ENCODE assay signal across 18 cellular contexts in genomic region chr14:81096656-81097055, GRCh38.
A peak's percentile ranks its signal among the peaks of the same experiment; 100 is the strongest.
DNase-seq lines count a peak whose midpoint lies in the region; ATAC-seq and TF ChIP-seq lines count a peak whose summit lies in the region.
"Had no signal": no experiment of that assay in that cellular context is flagged by ENCODE, and none has a peak within 500 bp of the region (broad histone marks: within the 10 kb centered on the region; RNA-seq: fewer than 3 reads in every experiment).

No MANE protein-coding gene starts in this region.

- H2AK5ac ChIP-seq in neuronal stem cell (ENCODE audit: low read depth, low read length) = no peak overlapping the region

- H3K4ac ChIP-seq in neuronal stem cell (ENCODE audit: low read length) = no peak overlapping the region

- H2AFZ ChIP-seq in osteoblast (ENCODE audit: low read length) = no peak overlapping the region
- H2AFZ ChIP-seq in neuronal stem cell (ENCODE audit: low read length) = no peak overlapping the region

- no peak overlapping the region for H2BK15ac ChIP-seq in neuronal stem cell (ENCODE audit: low read length)

- H4K91ac ChIP-seq in neuronal stem cell (ENCODE audit: low read depth, low read length, poor library complexity) = no peak overlapping the region

- no peaks in the 10 kb centered on the region for H3K79me2 ChIP-seq in osteoblast (ENCODE audit: insufficient read depth, low read length)

- H2BK5ac ChIP-seq in neuronal stem cell (ENCODE audit: low read length) = no peak overlapping the region

- H2BK120ac ChIP-seq in neuronal stem cell (ENCODE audit: low read depth, low read length) = no peak overlapping the region

- no peak for ATAC-seq in GM19023 (IDR thresholded peaks at IDR 0.05; ENCODE audit: unreplicated experiment)
- ATAC-seq: A549; CD8-positive, alpha-beta T cell had no signal

- H3K23ac ChIP-seq in neuronal stem cell (ENCODE audit: low read depth, low read length, poor library complexity) = no peak overlapping the region

- no peak overlapping the region for H3K9ac ChIP-seq in neuronal stem cell (ENCODE audit: low read depth, low read length, poor library complexity)
- H3K9ac ChIP-seq: BLaER1 treated with 17β-estradiol and CSF1 and Interleukin-3, amounts not matched to agents 10 nM and 100 nM had no signal

- H3K4me1 ChIP-seq in osteoblast (ENCODE audit: insufficient read depth, low read length) = no peaks in the 10 kb centered on the region
- peaks cover 0 to 2% of the 10 kb centered on the region in 2 donors for H3K4me1 ChIP-seq in neuronal stem cell (ENCODE audit: control insufficient read depth in 2 of 2, insufficient read depth in 1 of 2, low read depth in 1 of 2, low read length in 2 of 2)
- H3K4me1 ChIP-seq: A549; BLaER1 treated with 17β-estradiol and CSF1 and Interleukin-3, amounts not matched to agents 10 nM and 100 nM had no signal

- no peak overlapping the region for H4K8ac ChIP-seq in neuronal stem cell (ENCODE audit: low read depth, low read length)

- no peak overlapping the region for H2BK12ac ChIP-seq in neuronal stem cell (ENCODE audit: low read length)

- H3K27ac ChIP-seq in osteoblast (ENCODE audit: low read depth, low read length) (no peak overlapping the region), neuronal stem cell (replicated peaks; ENCODE audit: low read length) (no peak overlapping the region)
- H3K27ac ChIP-seq: 22Rv1; A549; BLaER1 treated with 17β-estradiol and CSF1 and Interleukin-3, amounts not matched to agents 10 nM and 100 nM; C4-2B had no signal

- no peak overlapping the region for H3K4me2 ChIP-seq in osteoblast (ENCODE audit: insufficient read depth, low read length)
- no peak overlapping the region for H3K4me2 ChIP-seq in neuronal stem cell (ENCODE audit: insufficient read depth, low read length, poor library complexity, severe bottlenecking)
- H3K4me2 ChIP-seq: A549; BLaER1 treated with 17β-estradiol and CSF1 and Interleukin-3, amounts not matched to agents 10 nM and 100 nM had no signal

- TF ChIP-seq CTCF in fibroblast of mammary gland (conservative IDR thresholded peaks at IDR 0.05; ENCODE audit: control insufficient read depth, insufficient read depth, low read depth, low read length) (no peak), osteoblast (IDR thresholded peaks at IDR 0.05; ENCODE audit: extremely low read depth, low read depth, low read length) (no peak)

- H3K9me3 ChIP-seq in osteoblast (ENCODE audit: low read depth, low read length) (no peaks in the 10 kb centered on the region), neuronal stem cell (replicated peaks in 1 of 2; ENCODE audit: control insufficient read depth in 2 of 2, insufficient read depth in 1 of 2, low read depth in 1 of 2, low read length in 2 of 2) (no peaks in the 10 kb centered on the region)
- H3K9me3 ChIP-seq: Caco-2 had no signal

- no peaks in the 10 kb centered on the region for H4K20me1 ChIP-seq in osteoblast (ENCODE audit: insufficient read depth, low read length)
- H4K20me1 ChIP-seq: BLaER1 treated with 17β-estradiol and CSF1 and Interleukin-3, amounts not matched to agents 10 nM and 100 nM had no signal

- H3K4me3 ChIP-seq in fibroblast of mammary gland (ENCODE audit: control insufficient read depth, low read depth, low read length) (no peak overlapping the region), osteoblast (ENCODE audit: insufficient read depth, low read length) (no peak overlapping the region), neuronal stem cell (ENCODE audit: low read length in 2 of 2) (no peak overlapping the region)
- H3K4me3 ChIP-seq: A549; BLaER1 treated with 17β-estradiol and CSF1 and Interleukin-3, amounts not matched to agents 10 nM and 100 nM had no signal

- H3K14ac ChIP-seq in neuronal stem cell (ENCODE audit: low read length) = no peak overlapping the region

- DNase-seq in DMS53 (lab: John Stamatoyannopoulos, UW) (peak; percentile 36), DMS53 treated with DMSO at 0.1 percent for 48 hours (lab: John Stamatoyannopoulos, UW; ENCODE audit: unreplicated experiment) (no peak), RPMI7951 (ENCODE audit: low read depth) (peak; percentile 0), fibroblast of mammary gland (ENCODE audit: low read depth) (peak; percentile 1), osteoblast (ENCODE audit: insufficient read length, low spot score, missing footprints) (peak; percentile 10), neuronal stem cell (ENCODE audit: low spot score) (no peak)
- DNase-seq: AML-193; Caco-2; Calu3; CD4-positive, alpha-beta T cell; CD8-positive, alpha-beta T cell; DMS79 treated with DMSO at 0.1 percent for 48 hours; GF-D8 had no signal

- H3K18ac ChIP-seq in neuronal stem cell (ENCODE audit: low read length) = no peak overlapping the region

- H3K36me3 ChIP-seq in osteoblast (ENCODE audit: insufficient read depth, low read length) (no peaks in the 10 kb centered on the region), neuronal stem cell (replicated peaks in 1 of 2; ENCODE audit: control insufficient read depth in 2 of 2, insufficient read depth in 2 of 2, low read length in 2 of 2) (no peaks in the 10 kb centered on the region)
- H3K36me3 ChIP-seq: BLaER1 treated with 17β-estradiol and CSF1 and Interleukin-3, amounts not matched to agents 10 nM and 100 nM had no signal

- H3K27me3 ChIP-seq in osteoblast (ENCODE audit: insufficient read depth, low read length) = no peaks in the 10 kb centered on the region
- H3K27me3 ChIP-seq in neuronal stem cell (ENCODE audit: control insufficient read depth in 3 of 3, insufficient read depth in 3 of 3, low read depth in 1 of 3, low read length in 3 of 3) = no peaks in the 10 kb centered on the region
- H3K27me3 ChIP-seq: BLaER1 treated with 17β-estradiol and CSF1 and Interleukin-3, amounts not matched to agents 10 nM and 100 nM had no signal

- no CpG with 5 or more reads among the region's 3 CpGs for WGBS in neuronal stem cell (ENCODE audit: extremely low coverage in 2 of 2, insufficient read length in 2 of 2, insufficient replicate concordance in 1 of 2), 2 donors

- H3K79me1 ChIP-seq in neuronal stem cell (ENCODE audit: low read depth, low read length) = no peaks in the 10 kb centered on the region

Comparison
In these comparisons a context has a peak if more than half of its experiments do, and no peak if none do; other contexts are left out.
1. DNase-seq: peak in DMS53 (single experiment), RPMI7951 (single experiment), fibroblast of mammary gland (single experiment) and osteoblast (single experiment); none in DMS53 treated with DMSO at 0.1 percent for 48 hours (single experiment) and neuronal stem cell (single experiment).